ENCODE assay signal across 1 cellular context in genomic region chr1:36134805-36135339, GRCh38.
A peak's percentile ranks its signal among the peaks of the same experiment; 100 is the strongest.
TF ChIP-seq lines count a peak whose summit lies in the region.

No MANE protein-coding gene starts in this region.

TF ChIP-seq in K562, 482 proteins besides CTCF, POLR2A, EP300 and RAD21 (continued from another document and continues in another):
- no peak for TF ChIP-seq THAP12 (CRISPR knock-in tag; IDR thresholded peaks at IDR 0.05)
- TF ChIP-seq ZNF76 (CRISPR knock-in tag; IDR thresholded peaks at IDR 0.05; ENCODE audit: borderline replicate concordance) = no peak
- no peak for TF ChIP-seq WHSC1 (IDR thresholded peaks at IDR 0.05; ENCODE audit: low read length)
- no peak for TF ChIP-seq CBFA2T3 (IDR thresholded peaks at IDR 0.05)
- TF ChIP-seq NRF1 (conservative IDR thresholded peaks at IDR 0.05 in 1 of 2, IDR thresholded peaks at IDR 0.05 in 1 of 2) = 0 out of 4 replicates have a peak, but pooled peaks of 1 of the 2 experiments have one; percentile 11
- no peak for TF ChIP-seq NFXL1 (CRISPR knock-in tag; IDR thresholded peaks at IDR 0.05)
- peak; percentile 98 for TF ChIP-seq LCOR (CRISPR knock-in tag; IDR thresholded peaks at IDR 0.05)
- TF ChIP-seq MAZ (CRISPR knock-in tag; conservative IDR thresholded peaks at IDR 0.05 in 1 of 2, IDR thresholded peaks at IDR 0.05 in 1 of 2) = peak in 1 of 2 experiments; percentile 55; a peak in 1 of 4 replicates
- TF ChIP-seq ZNF124 (CRISPR knock-in tag; IDR thresholded peaks at IDR 0.05) = no peak
- no peak for TF ChIP-seq HMG20A (CRISPR knock-in tag; conservative IDR thresholded peaks at IDR 0.05)
- TF ChIP-seq SUPT5H (IDR thresholded peaks at IDR 0.05) = no peak
- TF ChIP-seq BRD9 (IDR thresholded peaks at IDR 0.05; ENCODE audit: low read depth, partially characterized antibody) = no peak
- no peak for TF ChIP-seq PURB (CRISPR knock-in tag; IDR thresholded peaks at IDR 0.05; ENCODE audit: low read depth)
- no peak for TF ChIP-seq THRAP3 (IDR thresholded peaks at IDR 0.05; ENCODE audit: borderline replicate concordance)
- TF ChIP-seq DEAF1 (CRISPR knock-in tag; IDR thresholded peaks at IDR 0.05) = peak; percentile 86
- TF ChIP-seq MTF1 (CRISPR knock-in tag; IDR thresholded peaks at IDR 0.05; ENCODE audit: borderline replicate concordance) = no peak
- no peak for TF ChIP-seq ZBTB9 (CRISPR knock-in tag; IDR thresholded peaks at IDR 0.05)
- TF ChIP-seq STAG1 (CRISPR knock-in tag; IDR thresholded peaks at IDR 0.05; ENCODE audit: borderline replicate concordance) = peak; percentile 55; the same call in 1 of the 2 replicates
- TF ChIP-seq CREBBP (IDR thresholded peaks at IDR 0.05; ENCODE audit: low read depth, low read length) = no peak
- TF ChIP-seq E2F4 (CRISPR knock-in tag; IDR thresholded peaks at IDR 0.05; ENCODE audit: low read depth) = no peak
- TF ChIP-seq HSF4 (CRISPR knock-in tag; IDR thresholded peaks at IDR 0.05; ENCODE audit: borderline replicate concordance) = no peak
- TF ChIP-seq ASH1L (IDR thresholded peaks at IDR 0.05; ENCODE audit: borderline replicate concordance, low read depth, partially characterized antibody) = peak; percentile 22
- no peak for TF ChIP-seq STAT5B (CRISPR knock-in tag; IDR thresholded peaks at IDR 0.05)
- no peak for TF ChIP-seq E4F1 (CRISPR knock-in tag; IDR thresholded peaks at IDR 0.05; ENCODE audit: borderline replicate concordance)
- TF ChIP-seq TAF7 (tag; IDR thresholded peaks at IDR 0.05) = no peak
- no peak for TF ChIP-seq MLX (CRISPR knock-in tag; conservative IDR thresholded peaks at IDR 0.05)
- TF ChIP-seq ZNF3 (CRISPR knock-in tag; IDR thresholded peaks at IDR 0.05) = no peak
- TF ChIP-seq IRF1 (CRISPR knock-in tag; IDR thresholded peaks at IDR 0.05; ENCODE audit: borderline replicate concordance) = no peak
- no peak for TF ChIP-seq ZKSCAN1 (IDR thresholded peaks at IDR 0.05; ENCODE audit: low read depth, low read length)
- no peak for TF ChIP-seq CSDE1 (IDR thresholded peaks at IDR 0.05)
- TF ChIP-seq CUX1 (CRISPR knock-in tag; IDR thresholded peaks at IDR 0.05) = no peak
- TF ChIP-seq SMC3 (conservative IDR thresholded peaks at IDR 0.05; ENCODE audit: insufficient read depth, low read depth, low read length) = peak; percentile 94
- no peak for TF ChIP-seq KLF13 (tag; IDR thresholded peaks at IDR 0.05; ENCODE audit: borderline replicate concordance, low read depth)
- TF ChIP-seq ZNF444 (CRISPR knock-in tag; IDR thresholded peaks at IDR 0.05) = no peak
- no peak for TF ChIP-seq FOXP1 (CRISPR knock-in tag; IDR thresholded peaks at IDR 0.05)
- TF ChIP-seq ZNF830 (CRISPR knock-in tag; IDR thresholded peaks at IDR 0.05) = no peak
- TF ChIP-seq TEAD1 (CRISPR knock-in tag; IDR thresholded peaks at IDR 0.05) = peak in 1 of 2 experiments; percentile 89; a peak in 2 of 4 replicates
- no peak for TF ChIP-seq U2AF1 (optimal IDR thresholded peaks at IDR 0.05; ENCODE audit: low read depth, low read length)
- TF ChIP-seq ZNF584 (CRISPR knock-in tag; IDR thresholded peaks at IDR 0.05; ENCODE audit: low read depth) = no peak
- no peak for TF ChIP-seq DLX4 (CRISPR knock-in tag; IDR thresholded peaks at IDR 0.05)
- TF ChIP-seq ZNF764 (CRISPR knock-in tag; IDR thresholded peaks at IDR 0.05; ENCODE audit: low read depth) = no peak
- TF ChIP-seq ZNF282 (CRISPR knock-in tag; IDR thresholded peaks at IDR 0.05) = no peak
- TF ChIP-seq SIN3A (IDR thresholded peaks at IDR 0.05; ENCODE audit: borderline replicate concordance in 2 of 2, control insufficient read depth in 1 of 2, low read depth in 2 of 2, low read length in 2 of 2) = no peak
- peak; percentile 22; the same call in 1 of the 2 replicates for TF ChIP-seq RB1 (IDR thresholded peaks at IDR 0.05; ENCODE audit: low read depth)
- no peak for TF ChIP-seq PBX2 (CRISPR knock-in tag; IDR thresholded peaks at IDR 0.05; ENCODE audit: low read depth)
- no peak for TF ChIP-seq PBX2 (tag; conservative IDR thresholded peaks at IDR 0.05; ENCODE audit: low read depth)
- TF ChIP-seq ZNF232 (CRISPR knock-in tag; IDR thresholded peaks at IDR 0.05) = no peak
- TF ChIP-seq GABPB1 (CRISPR knock-in tag; IDR thresholded peaks at IDR 0.05) = peak; percentile 58; the same call in 1 of the 2 replicates
- TF ChIP-seq ZNF311 (CRISPR knock-in tag; IDR thresholded peaks at IDR 0.05) = no peak
